In genomic region chr11:61297341-61297740, GRCh38 we compare ENCODE assay signal across 14 cellular contexts. TPM values are rescaled to one million over a fixed set of nuclear protein-coding genes. Genes with fewer than 3 reads are reported as not detected.
DNase-seq lines count a peak whose midpoint lies in the region; ATAC-seq and TF ChIP-seq lines count a peak whose summit lies in the region.
"Had no signal": no experiment of that assay in that cellular context is flagged by ENCODE, and none has a peak within 500 bp of the region (broad histone marks: within the 10 kb centered on the region; RNA-seq: fewer than 3 reads in every experiment).

No MANE protein-coding gene starts in this region.

- no peak overlapping the region for H3K4me3 ChIP-seq in psoas muscle

- no peaks in the 10 kb centered on the region for H3K9me3 ChIP-seq in psoas muscle

- H3K9me3 Mint-ChIP-seq in activated CD4-positive, alpha-beta T cell treated with anti-CD3 and anti-CD28 coated beads, Interleukin-2, amount 10 ng/mL, durations not matched to agents 24 days and 14 days: no peaks in the 10 kb centered on the region
- no peaks in the 10 kb centered on the region for H3K9me3 Mint-ChIP-seq in activated T-helper 17 cell treated with anti-CD3 and anti-CD28 coated beads, Interleukin-2, amount 50 U/mL, for 72 hours
- peaks cover 11% of the 10 kb centered on the region for H3K9me3 Mint-ChIP-seq in glutamatergic neuron (ENCODE audit: unreplicated experiment)
- no peaks in the 10 kb centered on the region for H3K9me3 Mint-ChIP-seq in stimulated activated naive CD8-positive, alpha-beta T cell treated with anti-CD3 and anti-CD28 coated beads, Interleukin-15, amount 100 ng/mL, for 72 hours

- no peak for DNase-seq in activated CD4-positive, alpha-beta T cell treated with anti-CD3 and anti-CD28 coated beads, Interleukin-2, amount 10 ng/mL, durations not matched to agents 24 days and 14 days
- DNase-seq in activated CD4-positive, alpha-beta T cell treated with anti-CD3 and anti-CD28 coated beads, Interleukin-2, amount 50 U/mL, for 48 hours: no peak
- no peak for DNase-seq in glutamatergic neuron
- DNase-seq in stimulated activated naive CD8-positive, alpha-beta T cell treated with anti-CD3 and anti-CD28 coated beads, Interleukin-15, amount 100 ng/mL, for 72 hours: no peak
- DNase-seq in psoas muscle: no peak
- DNase-seq in mesenteric fat pad (ENCODE audit: low spot score): no peak
- DNase-seq: activated T-cell treated with anti-CD3 and anti-CD28 coated beads for 4 hours; effector CD8-positive, alpha-beta T cell; Karpas-422; NCI-H524 had no signal

- no peak for ATAC-seq in activated T-helper 17 cell treated with anti-CD3 and anti-CD28 coated beads, Interleukin-2, amount 50 U/mL, for 72 hours (replicated peaks)
- ATAC-seq in stimulated activated naive CD8-positive, alpha-beta T cell treated with anti-CD3 and anti-CD28 coated beads, Interleukin-15, amount 100 ng/mL, for 72 hours: no peak
- ATAC-seq in GM19023 (IDR thresholded peaks at IDR 0.05; ENCODE audit: unreplicated experiment) (no peak), psoas muscle (no peak)

- peaks cover 16% of the 10 kb centered on the region for H3K4me1 ChIP-seq in psoas muscle
- H3K4me1 ChIP-seq: parathyroid adenoma had no signal

- intact Hi-C loops in activated CD4-positive, alpha-beta T cell treated with anti-CD3 and anti-CD28 coated beads, Interleukin-2, amount 10 ng/mL, durations not matched to agents 24 days and 14 days (cut with micrococcal nuclease): no loop called here
- intact Hi-C loops in psoas muscle (cut with DNase I): no loop called here

- H3K27me3 Mint-ChIP-seq in activated CD4-positive, alpha-beta T cell treated with anti-CD3 and anti-CD28 coated beads, Interleukin-2, amount 10 ng/mL, durations not matched to agents 24 days and 14 days: peaks cover 12% of the 10 kb centered on the region
- peaks cover 9% of the 10 kb centered on the region for H3K27me3 Mint-ChIP-seq in activated T-helper 17 cell treated with anti-CD3 and anti-CD28 coated beads, Interleukin-2, amount 50 U/mL, for 72 hours
- peaks cover 19% of the 10 kb centered on the region for H3K27me3 Mint-ChIP-seq in glutamatergic neuron (ENCODE audit: unreplicated experiment)
- peaks cover 5% of the 10 kb centered on the region for H3K27me3 Mint-ChIP-seq in stimulated activated naive CD8-positive, alpha-beta T cell treated with anti-CD3 and anti-CD28 coated beads, Interleukin-15, amount 100 ng/mL, for 72 hours

- 47 to 79% (median 65%) methylated on average over 1 of the region's 1 CpG for WGBS in psoas muscle, 3 donors

- TF ChIP-seq CTCF in glutamatergic neuron (IDR thresholded peaks at IDR 0.05; ENCODE audit: partially characterized antibody, unreplicated experiment): no peak
- TF ChIP-seq CTCF in psoas muscle (IDR thresholded peaks at IDR 0.05): no peak

- no peak overlapping the region for H3K27ac ChIP-seq in psoas muscle
- H3K27ac ChIP-seq: parathyroid adenoma had no signal

- H3K4me1 Mint-ChIP-seq in activated CD4-positive, alpha-beta T cell treated with anti-CD3 and anti-CD28 coated beads, Interleukin-2, amount 10 ng/mL, durations not matched to agents 24 days and 14 days: peaks cover 27% of the 10 kb centered on the region
- peaks cover 17% of the 10 kb centered on the region for H3K4me1 Mint-ChIP-seq in activated T-helper 17 cell treated with anti-CD3 and anti-CD28 coated beads, Interleukin-2, amount 50 U/mL, for 72 hours
- H3K4me1 Mint-ChIP-seq in glutamatergic neuron (ENCODE audit: low read depth, unreplicated experiment): peaks cover 8% of the 10 kb centered on the region
- H3K4me1 Mint-ChIP-seq in stimulated activated naive CD8-positive, alpha-beta T cell treated with anti-CD3 and anti-CD28 coated beads, Interleukin-15, amount 100 ng/mL, for 72 hours: peaks cover 54% of the 10 kb centered on the region

- peaks cover 43% of the 10 kb centered on the region for H3K36me3 Mint-ChIP-seq in activated CD4-positive, alpha-beta T cell treated with anti-CD3 and anti-CD28 coated beads, Interleukin-2, amount 10 ng/mL, durations not matched to agents 24 days and 14 days (ENCODE audit: low read depth)
- no peaks in the 10 kb centered on the region for H3K36me3 Mint-ChIP-seq in activated T-helper 17 cell treated with anti-CD3 and anti-CD28 coated beads, Interleukin-2, amount 50 U/mL, for 72 hours (ENCODE audit: low read depth)
- H3K36me3 Mint-ChIP-seq in glutamatergic neuron (ENCODE audit: unreplicated experiment): peaks cover 4% of the 10 kb centered on the region

- H3K27ac Mint-ChIP-seq in activated CD4-positive, alpha-beta T cell treated with anti-CD3 and anti-CD28 coated beads, Interleukin-2, amount 10 ng/mL, durations not matched to agents 24 days and 14 days: peak overlapping the region; percentile 10
- H3K27ac Mint-ChIP-seq in activated T-helper 17 cell treated with anti-CD3 and anti-CD28 coated beads, Interleukin-2, amount 50 U/mL, for 72 hours: peak overlapping the region; percentile 23
- H3K27ac Mint-ChIP-seq in glutamatergic neuron (ENCODE audit: unreplicated experiment): peak overlapping the region; percentile 4
- H3K27ac Mint-ChIP-seq in stimulated activated naive CD8-positive, alpha-beta T cell treated with anti-CD3 and anti-CD28 coated beads, Interleukin-15, amount 100 ng/mL, for 72 hours: peak overlapping the region in 1 of 2 donors; percentile 57

- peaks cover 0 to 21% (median 0%) of the 10 kb centered on the region in 3 donors for H3K27me3 ChIP-seq in psoas muscle (ENCODE audit: insufficient read depth in 3 of 3, low read length in 2 of 3)

- H3K4me3 Mint-ChIP-seq in activated CD4-positive, alpha-beta T cell treated with anti-CD3 and anti-CD28 coated beads, Interleukin-2, amount 10 ng/mL, durations not matched to agents 24 days and 14 days: peak overlapping the region; percentile 14
- peak overlapping the region; percentile 23 for H3K4me3 Mint-ChIP-seq in activated T-helper 17 cell treated with anti-CD3 and anti-CD28 coated beads, Interleukin-2, amount 50 U/mL, for 72 hours
- H3K4me3 Mint-ChIP-seq in glutamatergic neuron (ENCODE audit: unreplicated experiment): no peak overlapping the region
- peak overlapping the region; percentile 29 to 41 for H3K4me3 Mint-ChIP-seq in stimulated activated naive CD8-positive, alpha-beta T cell treated with anti-CD3 and anti-CD28 coated beads, Interleukin-15, amount 100 ng/mL, for 72 hours

- peaks cover 27 to 57% of the 10 kb centered on the region in 2 donors for H3K36me3 ChIP-seq in psoas muscle (ENCODE audit: insufficient read depth in 1 of 2, low read depth in 1 of 2)

RNA-seq across cellular contexts. Expression of gene VWCE, which starts 2.2 kb away (rescaled TPM):
- 10.6 and 12.4 TPM in 2 replicates for total RNA-seq in activated CD4-positive, alpha-beta T cell treated with anti-CD3 and anti-CD28 coated beads, Interleukin-2, amount 10 ng/mL, durations not matched to agents 24 days and 14 days
- total RNA-seq in activated T-helper 17 cell treated with anti-CD3 and anti-CD28 coated beads, Interleukin-2, amount 50 U/mL, for 72 hours: 10 to 100 TPM in 1 of 2 donors, 1 to 10 TPM in 1; 8.6 to 11.1 TPM
- total RNA-seq in glutamatergic neuron (ENCODE audit: unreplicated experiment): 27.3 TPM
- 1 to 10 TPM in 2 of 4 donors, under 1 TPM in 2; 0.84 to 1.4 (median 1.1) TPM for total RNA-seq in psoas muscle
- under 1 TPM; 0.23 to 0.57 (median 0.43) TPM for polyA plus RNA-seq in psoas muscle
- 7.7 TPM for total RNA-seq in mesenteric fat pad

RNA-seq across cellular contexts. Expression of gene DDB1, which starts 35.6 kb away (rescaled TPM):
- total RNA-seq in activated CD4-positive, alpha-beta T cell treated with anti-CD3 and anti-CD28 coated beads, Interleukin-2, amount 10 ng/mL, durations not matched to agents 24 days and 14 days: 265 and 268 TPM in 2 replicates
- 100 to 1,000 TPM; 211 to 344 TPM for total RNA-seq in activated T-helper 17 cell treated with anti-CD3 and anti-CD28 coated beads, Interleukin-2, amount 50 U/mL, for 72 hours
- total RNA-seq in glutamatergic neuron (ENCODE audit: unreplicated experiment) (259 TPM), psoas muscle (100 to 1,000 TPM; 156 to 187 (median 175) TPM), mesenteric fat pad (195 TPM)
- 100 to 1,000 TPM; 111 to 161 (median 131) TPM for polyA plus RNA-seq in psoas muscle

RNA-seq across cellular contexts. Expression of gene TKFC, which starts 35.7 kb away (rescaled TPM):
- total RNA-seq in activated CD4-positive, alpha-beta T cell treated with anti-CD3 and anti-CD28 coated beads, Interleukin-2, amount 10 ng/mL, durations not matched to agents 24 days and 14 days: 81.7 and 84.7 TPM in 2 replicates
- 10 to 100 TPM; 32.6 to 32.9 TPM for total RNA-seq in activated T-helper 17 cell treated with anti-CD3 and anti-CD28 coated beads, Interleukin-2, amount 50 U/mL, for 72 hours
- total RNA-seq in glutamatergic neuron (ENCODE audit: unreplicated experiment) (59.6 TPM), psoas muscle (10 to 100 TPM; 10.9 to 30.4 (median 16.5) TPM), mesenteric fat pad (21.2 TPM)
- polyA plus RNA-seq in psoas muscle: 10 to 100 TPM in 1 of 3 donors, 1 to 10 TPM in 2; 7.2 to 17.6 (median 7.5) TPM

RNA-seq across cellular contexts. Expression of gene PGA5, which starts 56.4 kb away (rescaled TPM):
- not detected in 2 replicates for total RNA-seq in activated CD4-positive, alpha-beta T cell treated with anti-CD3 and anti-CD28 coated beads, Interleukin-2, amount 10 ng/mL, durations not matched to agents 24 days and 14 days
- not detected for total RNA-seq in activated T-helper 17 cell treated with anti-CD3 and anti-CD28 coated beads, Interleukin-2, amount 50 U/mL, for 72 hours
- total RNA-seq in glutamatergic neuron (ENCODE audit: unreplicated experiment): not detected
- total RNA-seq in psoas muscle: under 1 TPM in 2 of 4 donors, not detected in 2; 0.19 to 0.42 TPM
- polyA plus RNA-seq in psoas muscle: under 1 TPM in 2 of 3 donors, not detected in 1; 0.17 to 0.44 TPM
- total RNA-seq in mesenteric fat pad: 2.6 TPM
- total RNA-seq: T-helper 1 cell treated with Interleukin-12 subunit alpha and Interleukin-12 subunit beta and Interleukin-4 antibody, amounts not matched to agents 30 ng/mL and 1 ng/mL, for 36 hours had no signal
